In the genomic region with DNA sequence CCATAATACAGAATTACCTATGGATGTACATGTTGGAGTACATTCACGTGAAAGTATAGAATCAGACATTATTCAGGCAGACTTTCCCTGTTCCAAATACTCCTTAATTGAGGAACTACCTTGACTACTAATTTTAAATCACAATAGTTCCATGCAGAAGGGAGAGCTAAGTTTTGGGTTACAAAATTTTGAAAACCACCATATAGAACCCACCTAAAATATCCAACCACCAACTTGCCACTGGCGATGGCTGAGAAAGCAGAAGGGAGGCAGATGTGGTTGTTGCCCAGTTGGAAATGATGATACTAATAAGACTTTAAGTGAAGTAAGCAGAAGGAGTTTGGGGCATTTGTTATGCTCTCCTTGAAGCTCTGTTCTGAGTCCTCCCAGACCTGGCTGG, we compare ENCODE assay signal across 26 cellular contexts.
DNase-seq lines count a peak whose midpoint lies in the region; ATAC-seq and TF ChIP-seq lines count a peak whose summit lies in the region.
"Had no signal": no experiment of that assay in that cellular context is flagged by ENCODE, and none has a peak within 500 bp of the region (broad histone marks: within the 10 kb centered on the region; RNA-seq: fewer than 3 reads in every experiment).

No MANE protein-coding gene starts in this region.

- ATAC-seq in HG03175 (IDR thresholded peaks at IDR 0.05; ENCODE audit: unreplicated experiment) (no peak), HG02798 (IDR thresholded peaks at IDR 0.05; ENCODE audit: poor library complexity, unreplicated experiment) (no peak)
- ATAC-seq: Panc1 had no signal

- H3K27ac ChIP-seq in tibial nerve, result peak overlapping the region in 1 of 4 donors; percentile 49
- H3K27ac ChIP-seq: dorsolateral prefrontal cortex, left ventricle myocardium inferior, ovary, SJCRH30, thyroid gland, WERI-Rb-1 had no signal

- H3K4me1 ChIP-seq in tibial nerve, result peaks cover 0 to 3% (median 0%) of the 10 kb centered on the region in 4 donors
- H3K4me1 ChIP-seq: left ventricle myocardium inferior, SJCRH30, thyroid gland had no signal

- intact Hi-C loops in CD14-positive monocyte (cut with micrococcal nuclease), result loop anchor here (5.0 to 10.0 kb wide), 2 partner anchors 55 to 58 kb away; no protein-coding TSS in a partner anchor
- intact Hi-C loops in dendritic cell treated with granulocyte-macrophage colony-stimulating factor and Interleukin-4, amounts not matched to agents 40 ng/mL and 50 ng/mL, for 4 days (cut with micrococcal nuclease), result loop anchor here (1.0 to 2.0 kb wide), 4 partner anchors 24 to 191 kb away; a partner anchor contains a TSS

- no peak for TF ChIP-seq CTCF in CD14-positive monocyte (IDR thresholded peaks at IDR 0.05)
- TF ChIP-seq CTCF in tibial nerve (IDR thresholded peaks at IDR 0.05), result no peak

- H3K27me3 Mint-ChIP-seq in CD14-positive monocyte (ENCODE audit: low read depth in 3 of 3), result peaks cover 0 to 1% (median 0%) of the 10 kb centered on the region in 3 donors
- H3K27me3 Mint-ChIP-seq in dendritic cell treated with granulocyte-macrophage colony-stimulating factor and Interleukin-4, amounts not matched to agents 40 ng/mL and 50 ng/mL, for 4 days, result peaks cover 2% of the 10 kb centered on the region
- H3K27me3 Mint-ChIP-seq: central memory CD8-positive, alpha-beta T cell had no signal

- 77 to 94% methylated on average over 2 of the region's 2 CpGs for WGBS in tibial nerve, 2 donors

- TF ChIP-seq EP300 in tibial nerve (IDR thresholded peaks at IDR 0.05), result no peak

- H3K36me3 Mint-ChIP-seq in CD14-positive monocyte, result peaks cover 0 to 2% of the 10 kb centered on the region in 2 donors
- peaks cover 3% of the 10 kb centered on the region for H3K36me3 Mint-ChIP-seq in dendritic cell treated with granulocyte-macrophage colony-stimulating factor and Interleukin-4, amounts not matched to agents 40 ng/mL and 50 ng/mL, for 4 days (ENCODE audit: low read depth)
- H3K36me3 Mint-ChIP-seq: activated naive CD8-positive, alpha-beta T cell treated with anti-CD3 and anti-CD28 coated beads, Interleukin-2, amount 10 ng/mL, durations not matched to agents 7 days and 5 days; natural killer cell had no signal

- DNase-seq in CD14-positive monocyte (ENCODE audit: low spot score), result no peak
- DNase-seq in NOMO-1 treated with DMSO at 0.1 percent for 48 hours (lab: John Stamatoyannopoulos, UW; ENCODE audit: unreplicated experiment), result peak; percentile 72
- DNase-seq in tibial nerve (ENCODE audit: low spot score in 2 of 2), result no peak
- DNase-seq: activated effector memory CD4-positive, alpha-beta T cell treated with Interleukin-2 at 50 U/mL for 16 hours; activated naive CD8-positive, alpha-beta T cell treated with anti-CD3 and anti-CD28 coated beads, Interleukin-2, amount 10 ng/mL, durations not matched to agents 7 days and 5 days; dorsolateral prefrontal cortex; GDM1; H7; hypothalamus; left ventricle myocardium inferior; natural killer cell; NCI-H1417; NCI-H774; ovary; retina; SJCRH30; stimulated activated CD4-positive, alpha-beta T cell treated with anti-CD3 and anti-CD28 coated beads, Interleukin-4, amount 100 ng/mL, for 4 hours; stimulated activated naive CD8-positive, alpha-beta T cell treated with anti-CD3 and anti-CD28 coated beads, Interleukin-15, amount 100 ng/mL, for 72 hours; thyroid gland; WERI-Rb-1 had no signal

- H3K4me1 Mint-ChIP-seq in CD14-positive monocyte, result peaks cover 76% of the 10 kb centered on the region
- H3K4me1 Mint-ChIP-seq in dendritic cell treated with granulocyte-macrophage colony-stimulating factor and Interleukin-4, amounts not matched to agents 40 ng/mL and 50 ng/mL, for 4 days (ENCODE audit: low read depth), result peaks cover 85% of the 10 kb centered on the region
- H3K4me1 Mint-ChIP-seq: activated naive CD8-positive, alpha-beta T cell treated with anti-CD3 and anti-CD28 coated beads, Interleukin-2, amount 10 ng/mL, durations not matched to agents 7 days and 5 days; central memory CD8-positive, alpha-beta T cell; natural killer cell had no signal

- no peaks in the 10 kb centered on the region for H3K36me3 ChIP-seq in tibial nerve
- H3K36me3 ChIP-seq: left ventricle myocardium inferior, ovary, SJCRH30, thyroid gland, WERI-Rb-1 had no signal

- no peak for TF ChIP-seq POLR2A in tibial nerve (IDR thresholded peaks at IDR 0.05)

- peak overlapping the region; percentile 55 to 95 (median 93) for H3K27ac Mint-ChIP-seq in CD14-positive monocyte
- H3K27ac Mint-ChIP-seq in dendritic cell treated with granulocyte-macrophage colony-stimulating factor and Interleukin-4, amounts not matched to agents 40 ng/mL and 50 ng/mL, for 4 days, result peak overlapping the region; percentile 95
- H3K27ac Mint-ChIP-seq: activated naive CD8-positive, alpha-beta T cell treated with anti-CD3 and anti-CD28 coated beads, Interleukin-2, amount 10 ng/mL, durations not matched to agents 7 days and 5 days; natural killer cell had no signal

- peak overlapping the region; percentile 8; the same call in 1 of the 2 replicates for H3K4me3 ChIP-seq in GM08714 (ENCODE audit: low read length)
- H3K4me3 ChIP-seq in tibial nerve, result no peak overlapping the region
- H3K4me3 ChIP-seq: dorsolateral prefrontal cortex, left ventricle myocardium inferior, ovary, SJCRH30, thyroid gland had no signal

- H3K27me3 ChIP-seq in tibial nerve, result no peaks in the 10 kb centered on the region
- H3K27me3 ChIP-seq: dorsolateral prefrontal cortex, ovary, SJCRH30, thyroid gland had no signal

- no peaks in the 10 kb centered on the region for H3K9me3 Mint-ChIP-seq in CD14-positive monocyte
- peaks cover 4% of the 10 kb centered on the region for H3K9me3 Mint-ChIP-seq in dendritic cell treated with granulocyte-macrophage colony-stimulating factor and Interleukin-4, amounts not matched to agents 40 ng/mL and 50 ng/mL, for 4 days
- H3K9me3 Mint-ChIP-seq: activated naive CD8-positive, alpha-beta T cell treated with anti-CD3 and anti-CD28 coated beads, Interleukin-2, amount 10 ng/mL, durations not matched to agents 7 days and 5 days; central memory CD8-positive, alpha-beta T cell; natural killer cell; stimulated activated naive CD8-positive, alpha-beta T cell treated with anti-CD3 and anti-CD28 coated beads, Interleukin-15, amount 100 ng/mL, for 72 hours had no signal

- H3K9me3 ChIP-seq in tibial nerve, result no peaks in the 10 kb centered on the region
- H3K9me3 ChIP-seq: left ventricle myocardium inferior, ovary, SJCRH30, thyroid gland had no signal

- peak overlapping the region; percentile 1 to 68 for H3K4me3 Mint-ChIP-seq in CD14-positive monocyte
- peak overlapping the region; percentile 5 for H3K4me3 Mint-ChIP-seq in dendritic cell treated with granulocyte-macrophage colony-stimulating factor and Interleukin-4, amounts not matched to agents 40 ng/mL and 50 ng/mL, for 4 days
- H3K4me3 Mint-ChIP-seq: activated naive CD8-positive, alpha-beta T cell treated with anti-CD3 and anti-CD28 coated beads, Interleukin-2, amount 10 ng/mL, durations not matched to agents 7 days and 5 days; central memory CD8-positive, alpha-beta T cell; natural killer cell; stimulated activated naive CD8-positive, alpha-beta T cell treated with anti-CD3 and anti-CD28 coated beads, Interleukin-15, amount 100 ng/mL, for 72 hours had no signal
